Comparison of ENCODE assay signal across 19 cellular contexts in genomic region chr10:71723301-71723700, GRCh38. TPM values are rescaled to one million over a fixed set of nuclear protein-coding genes. Genes with fewer than 3 reads are reported as not detected.
"Had no signal": no experiment of that assay in that cellular context is flagged by ENCODE, and none has a peak within 500 bp of the region (broad histone marks: within the 10 kb centered on the region; RNA-seq: fewer than 3 reads in every experiment).

No MANE protein-coding gene starts in this region.

- ATAC-seq: effector memory CD8-positive, alpha-beta T cell; foreskin keratinocyte; left ventricle myocardium superior; right lobe of liver had no signal

- DNase-seq: activated CD8-positive, alpha-beta memory T cell treated with anti-CD3 and anti-CD28 coated beads, Interleukin-2, amount 50 U/mL, for 48 hours; dermis blood vessel endothelial cell; effector memory CD8-positive, alpha-beta T cell; foreskin keratinocyte; glutamatergic neuron; hypothalamus; kidney; left ventricle myocardium superior; mesenchymal stem cell; ovary; stomach; T-helper 9 cell; testis; upper lobe of left lung had no signal

- H3K4me3 Mint-ChIP-seq: effector memory CD8-positive, alpha-beta T cell had no signal

- H3K27ac ChIP-seq: ascending aorta, breast epithelium, foreskin keratinocyte, ovary, right lobe of liver, stomach, testis, upper lobe of left lung had no signal

- H3K27me3 Mint-ChIP-seq: effector memory CD8-positive, alpha-beta T cell had no signal

- H3K9me3 ChIP-seq: ascending aorta, breast epithelium, ovary, right lobe of liver, stomach, testis, upper lobe of left lung had no signal

- H3K27me3 ChIP-seq: ascending aorta, breast epithelium, foreskin keratinocyte, ovary, right lobe of liver, stomach, testis, upper lobe of left lung had no signal

- H3K9me3 Mint-ChIP-seq: effector memory CD8-positive, alpha-beta T cell had no signal

RNA-seq across cellular contexts. Expression of gene C10orf105, which starts 3.7 kb away (rescaled TPM):
- total RNA-seq: ascending aorta, foreskin keratinocyte, pulmonary artery endothelial cell, stomach had no signal
- polyA plus RNA-seq: foreskin keratinocyte had no signal

RNA-seq across cellular contexts. Expression of gene VSIR, which starts 50.0 kb away (rescaled TPM):
- polyA plus RNA-seq: neural cell had no signal
